Comparison of ENCODE assay signal across 13 cellular contexts in genomic region chr13:98252931-98253470, GRCh38.
A peak's percentile ranks its signal among the peaks of the same experiment; 100 is the strongest.
DNase-seq lines count a peak whose midpoint lies in the region; ATAC-seq, FAIRE-seq and TF ChIP-seq lines count a peak whose summit lies in the region.
"Had no signal": no experiment of that assay in that cellular context is flagged by ENCODE, and none has a peak within 500 bp of the region (broad histone marks: within the 10 kb centered on the region; RNA-seq: fewer than 3 reads in every experiment).

No MANE protein-coding gene starts in this region.

- no TSS peak for BruUV-seq in endothelial cell of umbilical vein (replicated peaks; lab: Mats Ljungman, UMichigan)

- no peak for TF ChIP-seq POLR2A in endothelial cell of umbilical vein (IDR thresholded peaks at IDR 0.05; ENCODE audit: low read depth, low read length)

- dilution Hi-C loops in endothelial cell of umbilical vein (cut with MboI; ENCODE audit: extremely low pct_ligation_motif_present, low sequenced_read_pairs) = no loop called here

- no peaks in the 10 kb centered on the region for H3K79me2 ChIP-seq in endothelial cell of umbilical vein (ENCODE audit: control insufficient read depth, insufficient read depth, low read length)

- H3K4me1 ChIP-seq in endothelial cell of umbilical vein (ENCODE audit: control insufficient read depth, extremely low read depth, insufficient read depth, low read length) = peaks cover 25% of the 10 kb centered on the region

- FAIRE-seq in endothelial cell of umbilical vein (lab: Jason Lieb, UNC) = peak; percentile 85

- H3K36me3 Mint-ChIP-seq in nephron progenitor cell (ENCODE audit: low read depth) = peaks cover 50% of the 10 kb centered on the region
- H3K36me3 Mint-ChIP-seq: CD14-positive monocyte had no signal

- H3K4me1 Mint-ChIP-seq in nephron progenitor cell = peaks cover 72% of the 10 kb centered on the region
- H3K4me1 Mint-ChIP-seq: CD14-positive monocyte had no signal

- DNase-seq in AG08395 (ENCODE audit: low spot score) (peak; percentile 59), NCI-H226 (peak; percentile 58), endothelial cell of umbilical vein (ENCODE audit: low read depth, low spot score) (peak; percentile 84), nephron progenitor cell (no peak), mucosa of gallbladder (ENCODE audit: low spot score) (no peak), NCI-H1436 (lab: John Stamatoyannopoulos, UW) (no peak)
- DNase-seq: activated gamma-delta T cell treated with Interleukin-2 at 50 U/mL for 16 hours; NCI-H1092; stimulated activated CD4-positive, alpha-beta T cell treated with anti-CD3 and anti-CD28 coated beads, Interleukin-4, amount 100 ng/mL, for 4 hours; WERI-Rb-1 had no signal

- peak overlapping the region; percentile 87 for H3K27ac Mint-ChIP-seq in nephron progenitor cell
- H3K27ac Mint-ChIP-seq: CD14-positive monocyte had no signal

- H2AFZ ChIP-seq in endothelial cell of umbilical vein (ENCODE audit: low read depth, low read length) = peak overlapping the region; percentile 22

- no peaks in the 10 kb centered on the region for H3K27me3 Mint-ChIP-seq in nephron progenitor cell (ENCODE audit: low read depth, poor library complexity)

- POLR2A ChIA-PET in endothelial cell of umbilical vein (lab: Charles Lee) = no interaction called here

- H3K27ac ChIP-seq in endothelial cell of umbilical vein (ENCODE audit: insufficient read depth, low read depth, low read length) = peak overlapping the region; percentile 54
- H3K27ac ChIP-seq: WERI-Rb-1 had no signal

- CTCF ChIA-PET in endothelial cell of umbilical vein (lab: Charles Lee) = interaction anchor here (0.8 to 1.2 kb wide), 2 partner anchors 18 to 62 kb away, joined by 3 to 4 read pairs; no protein-coding TSS in a partner anchor

- H3K9me1 ChIP-seq in endothelial cell of umbilical vein (replicated peaks; ENCODE audit: control insufficient read depth, extremely low read depth, insufficient read depth, low read length) = no peaks in the 10 kb centered on the region

- intact Hi-C loops in endothelial cell of umbilical vein (cut with micrococcal nuclease) = loop anchor here (2.0 kb wide), 2 partner anchors 36 to 110 kb away; partner anchors contain the start of gene FARP1

- H3K9ac ChIP-seq in endothelial cell of umbilical vein (replicated peaks; ENCODE audit: extremely low read depth, insufficient read depth, low read length) = peak overlapping the region; percentile 8

- peak overlapping the region in 1 of 3 experiments; percentile 10 for H3K4me3 ChIP-seq in endothelial cell of umbilical vein (replicated peaks in 1 of 3; ENCODE audit: insufficient read depth in 1 of 3, low read depth in 1 of 3, low read length in 3 of 3)

- no peaks in the 10 kb centered on the region for H3K9me3 ChIP-seq in endothelial cell of umbilical vein (replicated peaks; ENCODE audit: control insufficient read depth, insufficient read depth, low read length)

- H3K27me3 ChIP-seq in endothelial cell of umbilical vein (ENCODE audit: control insufficient read depth in 2 of 2, insufficient read depth in 2 of 2, low read length in 2 of 2) = no peaks in the 10 kb centered on the region

- no peaks in the 10 kb centered on the region for H3K36me3 ChIP-seq in endothelial cell of umbilical vein (ENCODE audit: control insufficient read depth in 2 of 2, extremely low read depth in 1 of 2, insufficient read depth in 2 of 2, low read length in 2 of 2)

- peak overlapping the region; percentile 79 for H3K4me2 ChIP-seq in endothelial cell of umbilical vein (ENCODE audit: insufficient read depth, low read length)

- ATAC-seq in GM21576 (IDR thresholded peaks at IDR 0.05; ENCODE audit: unreplicated experiment) = no peak
- ATAC-seq in GM18870 (IDR thresholded peaks at IDR 0.05; ENCODE audit: unreplicated experiment) = no peak

- TF ChIP-seq CTCF in endothelial cell of umbilical vein (IDR thresholded peaks at IDR 0.05; ENCODE audit: extremely low read depth in 1 of 2, insufficient read depth in 1 of 2, low read depth in 1 of 2, low read length in 2 of 2) = no peak
- TF ChIP-seq CTCF in nephron progenitor cell (IDR thresholded peaks at IDR 0.05) = no peak

- no peaks in the 10 kb centered on the region for H4K20me1 ChIP-seq in endothelial cell of umbilical vein (replicated peaks; ENCODE audit: control insufficient read depth, extremely low read depth, insufficient read depth, low read length)

- no peak overlapping the region for H3K4me3 Mint-ChIP-seq in nephron progenitor cell
- H3K4me3 Mint-ChIP-seq: CD14-positive monocyte had no signal

- no peaks in the 10 kb centered on the region for H3K9me3 Mint-ChIP-seq in nephron progenitor cell

TF ChIP-seq in endothelial cell of umbilical vein, 7 proteins besides CTCF, POLR2A, EP300 and RAD21:
- TF ChIP-seq EZH2 (IDR thresholded peaks at IDR 0.05; ENCODE audit: borderline replicate concordance, low read depth, low read length, severe bottlenecking) (no peak), GATA2 (IDR thresholded peaks at IDR 0.05; ENCODE audit: insufficient read depth, insufficient read length, low read depth, low read length) (peak; percentile 90), JUN (IDR thresholded peaks at IDR 0.05; ENCODE audit: borderline replicate concordance, insufficient read depth, insufficient read length, low read depth) (peak; percentile 87), POLR2AphosphoS5 (IDR thresholded peaks at IDR 0.05; ENCODE audit: insufficient read depth, low read depth, low read length) (peak; percentile 38), MAX (IDR thresholded peaks at IDR 0.05; ENCODE audit: insufficient read depth, insufficient read length) (no peak), FOS (IDR thresholded peaks at IDR 0.05; ENCODE audit: borderline replicate concordance, insufficient read depth, low read length) (peak; percentile 68), MYC (IDR thresholded peaks at IDR 0.05; ENCODE audit: low read depth, low read length) (no peak)

Comparison
In these comparisons a context has a peak if more than half of its experiments do, and no peak if none do; other contexts are left out.
1. DNase-seq: peak in AG08395 (single experiment), NCI-H226 (single experiment) and endothelial cell of umbilical vein (single experiment); none in nephron progenitor cell (single experiment), mucosa of gallbladder (single experiment) and NCI-H1436 (single experiment).